ENCODE assay signal across 1 cellular context in genomic region chr14:103732868-103733626, GRCh38.
TF ChIP-seq lines count a peak whose summit lies in the region.

No MANE protein-coding gene starts in this region.

TF ChIP-seq in GM12878, 131 proteins besides CTCF, POLR2A, EP300 and RAD21:
- TF ChIP-seq CREB1 (IDR thresholded peaks at IDR 0.05; ENCODE audit: low read depth) (no peak), BHLHE40 (IDR thresholded peaks at IDR 0.05; ENCODE audit: borderline replicate concordance in 1 of 2, low read depth in 2 of 2, low read length in 1 of 2) (no peak), HDAC6 (IDR thresholded peaks at IDR 0.05; ENCODE audit: unreplicated experiment) (no peak), JUNB (IDR thresholded peaks at IDR 0.05) (no peak), TCF7 (IDR thresholded peaks at IDR 0.05; ENCODE audit: borderline replicate concordance) (no peak), RAD51 (IDR thresholded peaks at IDR 0.05) (no peak), PML (IDR thresholded peaks at IDR 0.05; ENCODE audit: low read length) (no peak), DPF2 (IDR thresholded peaks at IDR 0.05) (no peak), ZNF217 (IDR thresholded peaks at IDR 0.05) (no peak), ZNF622 (IDR thresholded peaks at IDR 0.05) (no peak), ZNF207 (IDR thresholded peaks at IDR 0.05; ENCODE audit: borderline replicate concordance) (no peak)
- TF ChIP-seq, protein P1, sequence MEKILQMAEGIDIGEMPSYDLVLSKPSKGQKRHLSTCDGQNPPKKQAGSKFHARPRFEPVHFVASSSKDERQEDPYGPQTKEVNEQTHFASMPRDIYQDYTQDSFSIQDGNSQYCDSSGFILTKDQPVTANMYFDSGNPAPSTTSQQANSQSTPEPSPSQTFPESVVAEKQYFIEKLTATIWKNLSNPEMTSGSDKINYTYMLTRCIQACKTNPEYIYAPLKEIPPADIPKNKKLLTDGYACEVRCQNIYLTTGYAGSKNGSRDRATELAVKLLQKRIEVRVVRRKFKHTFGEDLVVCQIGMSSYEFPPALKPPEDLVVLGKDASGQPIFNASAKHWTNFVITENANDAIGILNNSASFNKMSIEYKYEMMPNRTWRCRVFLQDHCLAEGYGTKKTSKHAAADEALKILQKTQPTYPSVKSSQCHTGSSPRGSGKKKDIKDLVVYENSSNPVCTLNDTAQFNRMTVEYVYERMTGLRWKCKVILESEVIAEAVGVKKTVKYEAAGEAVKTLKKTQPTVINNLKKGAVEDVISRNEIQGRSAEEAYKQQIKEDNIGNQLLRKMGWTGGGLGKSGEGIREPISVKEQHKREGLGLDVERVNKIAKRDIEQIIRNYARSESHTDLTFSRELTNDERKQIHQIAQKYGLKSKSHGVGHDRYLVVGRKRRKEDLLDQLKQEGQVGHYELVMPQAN (conservative IDR thresholded peaks at IDR 0.05): no peak
- TF ChIP-seq, protein P2, sequence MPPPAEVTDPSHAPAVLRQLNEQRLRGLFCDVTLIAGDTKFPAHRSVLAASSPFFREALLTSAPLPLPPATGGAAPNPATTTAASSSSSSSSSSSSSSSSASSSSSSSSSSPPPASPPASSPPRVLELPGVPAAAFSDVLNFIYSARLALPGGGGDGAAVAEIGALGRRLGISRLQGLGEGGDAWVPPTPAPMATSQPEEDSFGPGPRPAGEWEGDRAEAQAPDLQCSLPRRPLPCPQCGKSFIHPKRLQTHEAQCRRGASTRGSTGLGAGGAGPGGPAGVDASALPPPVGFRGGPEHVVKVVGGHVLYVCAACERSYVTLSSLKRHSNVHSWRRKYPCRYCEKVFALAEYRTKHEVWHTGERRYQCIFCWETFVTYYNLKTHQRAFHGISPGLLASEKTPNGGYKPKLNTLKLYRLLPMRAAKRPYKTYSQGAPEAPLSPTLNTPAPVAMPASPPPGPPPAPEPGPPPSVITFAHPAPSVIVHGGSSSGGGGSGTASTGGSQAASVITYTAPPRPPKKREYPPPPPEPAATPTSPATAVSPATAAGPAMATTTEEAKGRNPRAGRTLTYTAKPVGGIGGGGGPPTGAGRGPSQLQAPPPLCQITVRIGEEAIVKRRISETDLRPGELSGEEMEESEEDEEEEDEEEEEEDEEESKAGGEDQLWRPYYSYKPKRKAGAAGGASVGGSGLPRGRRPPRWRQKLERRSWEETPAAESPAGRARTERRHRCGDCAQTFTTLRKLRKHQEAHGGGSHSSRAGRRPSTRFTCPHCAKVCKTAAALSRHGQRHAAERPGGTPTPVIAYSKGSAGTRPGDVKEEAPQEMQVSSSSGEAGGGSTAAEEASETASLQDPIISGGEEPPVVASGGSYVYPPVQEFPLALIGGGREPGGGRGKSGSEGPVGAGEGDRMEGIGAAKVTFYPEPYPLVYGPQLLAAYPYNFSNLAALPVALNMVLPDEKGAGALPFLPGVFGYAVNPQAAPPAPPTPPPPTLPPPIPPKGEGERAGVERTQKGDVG (CRISPR knock-in tag; IDR thresholded peaks at IDR 0.05): no peak
- TF ChIP-seq, protein P3, sequence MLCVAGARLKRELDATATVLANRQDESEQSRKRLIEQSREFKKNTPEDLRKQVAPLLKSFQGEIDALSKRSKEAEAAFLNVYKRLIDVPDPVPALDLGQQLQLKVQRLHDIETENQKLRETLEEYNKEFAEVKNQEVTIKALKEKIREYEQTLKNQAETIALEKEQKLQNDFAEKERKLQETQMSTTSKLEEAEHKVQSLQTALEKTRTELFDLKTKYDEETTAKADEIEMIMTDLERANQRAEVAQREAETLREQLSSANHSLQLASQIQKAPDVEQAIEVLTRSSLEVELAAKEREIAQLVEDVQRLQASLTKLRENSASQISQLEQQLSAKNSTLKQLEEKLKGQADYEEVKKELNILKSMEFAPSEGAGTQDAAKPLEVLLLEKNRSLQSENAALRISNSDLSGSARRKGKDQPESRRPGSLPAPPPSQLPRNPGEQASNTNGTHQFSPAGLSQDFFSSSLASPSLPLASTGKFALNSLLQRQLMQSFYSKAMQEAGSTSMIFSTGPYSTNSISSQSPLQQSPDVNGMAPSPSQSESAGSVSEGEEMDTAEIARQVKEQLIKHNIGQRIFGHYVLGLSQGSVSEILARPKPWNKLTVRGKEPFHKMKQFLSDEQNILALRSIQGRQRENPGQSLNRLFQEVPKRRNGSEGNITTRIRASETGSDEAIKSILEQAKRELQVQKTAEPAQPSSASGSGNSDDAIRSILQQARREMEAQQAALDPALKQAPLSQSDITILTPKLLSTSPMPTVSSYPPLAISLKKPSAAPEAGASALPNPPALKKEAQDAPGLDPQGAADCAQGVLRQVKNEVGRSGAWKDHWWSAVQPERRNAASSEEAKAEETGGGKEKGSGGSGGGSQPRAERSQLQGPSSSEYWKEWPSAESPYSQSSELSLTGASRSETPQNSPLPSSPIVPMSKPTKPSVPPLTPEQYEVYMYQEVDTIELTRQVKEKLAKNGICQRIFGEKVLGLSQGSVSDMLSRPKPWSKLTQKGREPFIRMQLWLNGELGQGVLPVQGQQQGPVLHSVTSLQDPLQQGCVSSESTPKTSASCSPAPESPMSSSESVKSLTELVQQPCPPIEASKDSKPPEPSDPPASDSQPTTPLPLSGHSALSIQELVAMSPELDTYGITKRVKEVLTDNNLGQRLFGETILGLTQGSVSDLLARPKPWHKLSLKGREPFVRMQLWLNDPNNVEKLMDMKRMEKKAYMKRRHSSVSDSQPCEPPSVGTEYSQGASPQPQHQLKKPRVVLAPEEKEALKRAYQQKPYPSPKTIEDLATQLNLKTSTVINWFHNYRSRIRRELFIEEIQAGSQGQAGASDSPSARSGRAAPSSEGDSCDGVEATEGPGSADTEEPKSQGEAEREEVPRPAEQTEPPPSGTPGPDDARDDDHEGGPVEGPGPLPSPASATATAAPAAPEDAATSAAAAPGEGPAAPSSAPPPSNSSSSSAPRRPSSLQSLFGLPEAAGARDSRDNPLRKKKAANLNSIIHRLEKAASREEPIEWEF (IDR thresholded peaks at IDR 0.05; ENCODE audit: insufficient replicate concordance, low read depth, low read length): no peak
- TF ChIP-seq, protein P4, sequence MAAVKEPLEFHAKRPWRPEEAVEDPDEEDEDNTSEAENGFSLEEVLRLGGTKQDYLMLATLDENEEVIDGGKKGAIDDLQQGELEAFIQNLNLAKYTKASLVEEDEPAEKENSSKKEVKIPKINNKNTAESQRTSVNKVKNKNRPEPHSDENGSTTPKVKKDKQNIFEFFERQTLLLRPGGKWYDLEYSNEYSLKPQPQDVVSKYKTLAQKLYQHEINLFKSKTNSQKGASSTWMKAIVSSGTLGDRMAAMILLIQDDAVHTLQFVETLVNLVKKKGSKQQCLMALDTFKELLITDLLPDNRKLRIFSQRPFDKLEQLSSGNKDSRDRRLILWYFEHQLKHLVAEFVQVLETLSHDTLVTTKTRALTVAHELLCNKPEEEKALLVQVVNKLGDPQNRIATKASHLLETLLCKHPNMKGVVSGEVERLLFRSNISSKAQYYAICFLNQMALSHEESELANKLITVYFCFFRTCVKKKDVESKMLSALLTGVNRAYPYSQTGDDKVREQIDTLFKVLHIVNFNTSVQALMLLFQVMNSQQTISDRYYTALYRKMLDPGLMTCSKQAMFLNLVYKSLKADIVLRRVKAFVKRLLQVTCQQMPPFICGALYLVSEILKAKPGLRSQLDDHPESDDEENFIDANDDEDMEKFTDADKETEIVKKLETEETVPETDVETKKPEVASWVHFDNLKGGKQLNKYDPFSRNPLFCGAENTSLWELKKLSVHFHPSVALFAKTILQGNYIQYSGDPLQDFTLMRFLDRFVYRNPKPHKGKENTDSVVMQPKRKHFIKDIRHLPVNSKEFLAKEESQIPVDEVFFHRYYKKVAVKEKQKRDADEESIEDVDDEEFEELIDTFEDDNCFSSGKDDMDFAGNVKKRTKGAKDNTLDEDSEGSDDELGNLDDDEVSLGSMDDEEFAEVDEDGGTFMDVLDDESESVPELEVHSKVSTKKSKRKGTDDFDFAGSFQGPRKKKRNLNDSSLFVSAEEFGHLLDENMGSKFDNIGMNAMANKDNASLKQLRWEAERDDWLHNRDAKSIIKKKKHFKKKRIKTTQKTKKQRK (IDR thresholded peaks at IDR 0.05; ENCODE audit: low read depth, low read length): no peak
